Comparison of ENCODE assay signal across 28 cellular contexts in genomic region chr19:28284389-28284788, GRCh38.
"Had no signal": no experiment of that assay in that cellular context is flagged by ENCODE, and none has a peak within 500 bp of the region (broad histone marks: within the 10 kb centered on the region; RNA-seq: fewer than 3 reads in every experiment).

No MANE protein-coding gene starts in this region.

- H3K4me1 ChIP-seq: thyroid gland, tibial artery, upper lobe of left lung, upper lobe of right lung, uterus had no signal

- H3K4me3 Mint-ChIP-seq: stimulated activated effector memory CD8-positive, alpha-beta T cell treated with anti-CD3 and anti-CD28 coated beads, Interleukin-12 subunit alpha, Interleukin-12 subunit beta, amount 100 ng/mL, for 72 hours; stimulated activated memory B cell treated with anti-CD40 and anti-IgM and Interleukin-4, amounts not matched to agents 10 μg/mL and 1 μg/mL and 100 μg/mL, for 72 hours; stimulated activated naive B cell treated with anti-CD40 and anti-IgM and Interleukin-4, amounts not matched to agents 10 μg/mL and 1 μg/mL and 100 μg/mL, for 72 hours; stimulated activated naive CD8-positive, alpha-beta T cell treated with anti-CD3 and anti-CD28 coated beads, Interleukin-15, amount 100 ng/mL, for 72 hours; stimulated activated naive CD8-positive, alpha-beta T cell treated with anti-CD3 and anti-CD28 coated beads, Interleukin-15, Interleukin-2, amounts not matched to agents 100 ng/mL and 50 ng/mL, for 24 hours; type B pancreatic cell had no signal

- H3K9me3 ChIP-seq: suprapubic skin, testis, thoracic aorta, thyroid gland, tibial artery, tibial nerve, transverse colon, upper lobe of right lung, uterus, vagina had no signal

- H3K36me3 ChIP-seq: stomach, suprapubic skin, thoracic aorta, thyroid gland, tibial artery, tibial nerve, transverse colon, upper lobe of left lung, upper lobe of right lung, uterus, vagina had no signal

- H3K27ac Mint-ChIP-seq: stimulated activated effector memory CD8-positive, alpha-beta T cell treated with anti-CD3 and anti-CD28 coated beads, Interleukin-12 subunit alpha, Interleukin-12 subunit beta, amount 100 ng/mL, for 72 hours; stimulated activated memory B cell treated with anti-CD40 and anti-IgM and Interleukin-4, amounts not matched to agents 10 μg/mL and 1 μg/mL and 100 μg/mL, for 72 hours; stimulated activated naive B cell treated with anti-CD40 and anti-IgM and Interleukin-4, amounts not matched to agents 10 μg/mL and 1 μg/mL and 100 μg/mL, for 72 hours; stimulated activated naive CD8-positive, alpha-beta T cell treated with anti-CD3 and anti-CD28 coated beads, Interleukin-15, amount 100 ng/mL, for 72 hours; stimulated activated naive CD8-positive, alpha-beta T cell treated with anti-CD3 and anti-CD28 coated beads, Interleukin-15, Interleukin-2, amounts not matched to agents 100 ng/mL and 50 ng/mL, for 24 hours; type B pancreatic cell had no signal

- H3K27ac ChIP-seq: stomach, suprapubic skin, testis, thoracic aorta, thyroid gland, tibial artery, tibial nerve, transverse colon, upper lobe of left lung, upper lobe of right lung, uterus, vagina had no signal

- H3K36me3 Mint-ChIP-seq: stimulated activated effector memory CD8-positive, alpha-beta T cell treated with anti-CD3 and anti-CD28 coated beads, Interleukin-12 subunit alpha, Interleukin-12 subunit beta, amount 100 ng/mL, for 72 hours; stimulated activated naive B cell treated with anti-CD40 and anti-IgM and Interleukin-4, amounts not matched to agents 10 μg/mL and 1 μg/mL and 100 μg/mL, for 72 hours had no signal

- DNase-seq: stimulated activated CD4-positive, alpha-beta T cell treated with anti-CD3 and anti-CD28 coated beads, Interleukin-2, amount 100 ng/mL, for 48 hours; stimulated activated CD4-positive, alpha-beta T cell treated with anti-CD3 and anti-CD28 coated beads, Interleukin-4, amount 100 ng/mL, for 1 hour; stimulated activated CD4-positive, alpha-beta T cell treated with anti-CD3 and anti-CD28 coated beads, Interleukin-4, amount 100 ng/mL, for 24 hours; stimulated activated CD4-positive, alpha-beta T cell treated with anti-CD3 and anti-CD28 coated beads, Interleukin-4, amount 100 ng/mL, for 4 hours; stimulated activated CD8-positive, alpha-beta memory T cell treated with anti-CD3 and anti-CD28 coated beads, Interleukin-4, amount 100 ng/mL, for 48 hours; stimulated activated naive B cell treated with anti-CD40 and anti-IgM and Interleukin-4, amounts not matched to agents 10 μg/mL and 1 μg/mL and 100 μg/mL, for 72 hours; stimulated activated naive CD4-positive, alpha-beta T cell; stimulated activated naive CD4-positive, alpha-beta T cell treated with Interleukin-2 at 50 U/mL for 16 hours; stimulated activated naive CD8-positive, alpha-beta T cell treated with anti-CD3 and anti-CD28 coated beads, Interleukin-15, amount 100 ng/mL, for 72 hours; stimulated activated naive CD8-positive, alpha-beta T cell treated with anti-CD3 and anti-CD28 coated beads, Interleukin-15, Interleukin-2, amounts not matched to agents 100 U/mL and 50 U/mL, for 24 hours; stomach; substantia nigra; testis; thyroid gland; tibial artery; transverse colon; trophoblast cell; upper lobe of left lung; upper lobe of right lung; uterus had no signal

- H3K27me3 ChIP-seq: stomach, testis, thyroid gland, tibial artery, tibial nerve, transverse colon, upper lobe of left lung, upper lobe of right lung, uterus, vagina had no signal

- H3K4me3 ChIP-seq: stomach, suprapubic skin, testis, thoracic aorta, thyroid gland, tibial artery, tibial nerve, transverse colon, upper lobe of left lung, upper lobe of right lung, uterus, vagina had no signal

- H3K4me1 Mint-ChIP-seq: stimulated activated effector memory CD8-positive, alpha-beta T cell treated with anti-CD3 and anti-CD28 coated beads, Interleukin-12 subunit alpha, Interleukin-12 subunit beta, amount 100 ng/mL, for 72 hours; stimulated activated memory B cell treated with anti-CD40 and anti-IgM and Interleukin-4, amounts not matched to agents 10 μg/mL and 1 μg/mL and 100 μg/mL, for 72 hours; stimulated activated naive B cell treated with anti-CD40 and anti-IgM and Interleukin-4, amounts not matched to agents 10 μg/mL and 1 μg/mL and 100 μg/mL, for 72 hours; stimulated activated naive CD8-positive, alpha-beta T cell treated with anti-CD3 and anti-CD28 coated beads, Interleukin-15, amount 100 ng/mL, for 72 hours had no signal

- ATAC-seq: stimulated activated effector memory CD8-positive, alpha-beta T cell treated with anti-CD3 and anti-CD28 coated beads, Interleukin-12 subunit alpha, Interleukin-12 subunit beta, amount 100 ng/mL, for 72 hours; stimulated activated memory B cell treated with anti-CD40 and anti-IgM and Interleukin-4, amounts not matched to agents 10 μg/mL and 1 μg/mL and 100 μg/mL, for 72 hours; stimulated activated naive B cell treated with anti-CD40 and anti-IgM and Interleukin-4, amounts not matched to agents 10 μg/mL and 1 μg/mL and 100 μg/mL, for 72 hours; stimulated activated naive CD8-positive, alpha-beta T cell treated with anti-CD3 and anti-CD28 coated beads, Interleukin-15, amount 100 ng/mL, for 72 hours; stimulated activated naive CD8-positive, alpha-beta T cell treated with anti-CD3 and anti-CD28 coated beads, Interleukin-15, Interleukin-2, amounts not matched to agents 100 U/mL and 50 U/mL, for 24 hours; upper lobe of right lung had no signal
